In genomic region chr13:52846567-52847321, GRCh38 we compare ENCODE assay signal across 10 cellular contexts. TPM values are rescaled to one million over a fixed set of nuclear protein-coding genes. Genes with fewer than 3 reads are reported as not detected.
DNase-seq lines count a peak whose midpoint lies in the region; TF ChIP-seq lines count a peak whose summit lies in the region.
"Had no signal": no experiment of that assay in that cellular context is flagged by ENCODE, and none has a peak within 500 bp of the region (broad histone marks: within the 10 kb centered on the region; RNA-seq: fewer than 3 reads in every experiment).

No MANE protein-coding gene starts in this region.

- no peaks in the 10 kb centered on the region for H3K36me3 Mint-ChIP-seq in endothelial cell (ENCODE audit: low read depth, unreplicated experiment)

- no peak overlapping the region for H3K4ac ChIP-seq in mesendoderm (ENCODE audit: low read depth, low read length)

- no peak overlapping the region for H3K4me3 ChIP-seq in mesendoderm (ENCODE audit: low read length)

- no peaks in the 10 kb centered on the region for H3K79me2 ChIP-seq in mesendoderm (ENCODE audit: control insufficient read depth, insufficient read depth, low read length)

- H3K4me2 ChIP-seq in mesendoderm (ENCODE audit: low read length), result no peak overlapping the region

- H2BK5ac ChIP-seq in mesendoderm (ENCODE audit: low read length), result no peak overlapping the region

- H3K9ac ChIP-seq in mesendoderm (ENCODE audit: low read length), result no peak overlapping the region

- H4K8ac ChIP-seq in mesendoderm (ENCODE audit: low read depth, low read length), result no peak overlapping the region

- peak; percentile 21 to 50 for DNase-seq in stimulated activated CD4-positive, alpha-beta T cell treated with anti-CD3 and anti-CD28 coated beads, Interleukin-2, amount 100 ng/mL, for 24 hours
- no peak for DNase-seq in stimulated activated CD4-positive, alpha-beta T cell treated with anti-CD3 and anti-CD28 coated beads, Interleukin-4, amount 100 ng/mL, for 4 hours
- DNase-seq in endothelial cell (ENCODE audit: low spot score) (peak; percentile 86), mesendoderm (peak; percentile 85), NCI-H226 (no peak), ureter (ENCODE audit: low spot score) (no peak), NCI-H2107 (lab: John Stamatoyannopoulos, UW) (no peak), NCI-H1930 (lab: John Stamatoyannopoulos, UW) (no peak)

- peaks cover 21% of the 10 kb centered on the region for H3K4me1 Mint-ChIP-seq in endothelial cell (ENCODE audit: unreplicated experiment)

- no peak overlapping the region for H2BK15ac ChIP-seq in mesendoderm (replicated peaks; ENCODE audit: low read depth)

- WGBS in mesendoderm (ENCODE audit: extremely low coverage, insufficient coverage, low lambda C conversion rate), result no CpG with 5 or more reads among the region's 100 CpGs

- H3K27me3 Mint-ChIP-seq in endothelial cell (ENCODE audit: unreplicated experiment), result peaks cover 35% of the 10 kb centered on the region

- peaks cover 10% of the 10 kb centered on the region for H3K4me1 ChIP-seq in mesendoderm (ENCODE audit: control insufficient read depth, low read depth, low read length)

- no peaks in the 10 kb centered on the region for H3K36me3 ChIP-seq in mesendoderm (ENCODE audit: control insufficient read depth, insufficient read depth, low read length)

- H3K79me1 ChIP-seq in mesendoderm (ENCODE audit: low read length), result no peaks in the 10 kb centered on the region

- H3K9me3 Mint-ChIP-seq in endothelial cell (ENCODE audit: unreplicated experiment), result no peaks in the 10 kb centered on the region

- H2AK5ac ChIP-seq in mesendoderm (ENCODE audit: low read length), result no peak overlapping the region

- no peak overlapping the region for H3K4me3 Mint-ChIP-seq in endothelial cell (ENCODE audit: unreplicated experiment)

- TF ChIP-seq CTCF in endothelial cell (IDR thresholded peaks at IDR 0.05; ENCODE audit: unreplicated experiment), result no peak

- H3K27me3 ChIP-seq in mesendoderm (ENCODE audit: insufficient read depth, low read length, poor library complexity), result peaks cover 26% of the 10 kb centered on the region

- H3K18ac ChIP-seq in mesendoderm (ENCODE audit: low read length), result no peak overlapping the region

- H2BK120ac ChIP-seq in mesendoderm (ENCODE audit: low read depth, low read length), result no peak overlapping the region

- H3K23ac ChIP-seq in mesendoderm (ENCODE audit: low read length), result no peak overlapping the region

- no peak overlapping the region for H3K56ac ChIP-seq in mesendoderm (ENCODE audit: low read length)

- H3K27ac ChIP-seq in mesendoderm (ENCODE audit: low read depth, low read length), result no peak overlapping the region

- H4K5ac ChIP-seq in mesendoderm (ENCODE audit: low read length), result no peak overlapping the region

- H3K27ac Mint-ChIP-seq in endothelial cell (ENCODE audit: unreplicated experiment), result no peak overlapping the region
- H3K27ac Mint-ChIP-seq: activated naive CD4-positive, alpha-beta T cell treated with anti-CD3 and anti-CD28 coated beads, Interleukin-2, amount 50 U/mL, for 72 hours had no signal

RNA-seq across cellular contexts. Expression of gene PCDH8, which starts 1.7 kb away (rescaled TPM):
- 0.15 TPM for total RNA-seq in endothelial cell (ENCODE audit: unreplicated experiment)
- polyA plus RNA-seq in mesendoderm (2013, experiment 1 of 2), result 0.52 TPM
- polyA plus RNA-seq in mesendoderm (2013, experiment 2 of 2), result 0.80 TPM
- not detected for total RNA-seq in ureter
- total RNA-seq: activated naive CD4-positive, alpha-beta T cell treated with anti-CD3 and anti-CD28 coated beads, Interleukin-2, amount 50 U/mL, for 72 hours; LHCN-M2 had no signal

Comparison
In these comparisons a context has a peak if more than half of its experiments do, and no peak if none do; other contexts are left out.
1. DNase-seq: peak in stimulated activated CD4-positive, alpha-beta T cell treated with anti-CD3 and anti-CD28 coated beads, Interleukin-2, amount 100 ng/mL, for 24 hours (2 of 2), endothelial cell (single experiment) and mesendoderm (single experiment); none in stimulated activated CD4-positive, alpha-beta T cell treated with anti-CD3 and anti-CD28 coated beads, Interleukin-4, amount 100 ng/mL, for 4 hours (0 of 2), NCI-H226 (single experiment), ureter (single experiment), NCI-H2107 (single experiment) and NCI-H1930 (0 of 2).